ENCODE assay signal across 13 cellular contexts in genomic region chr6:11729083-11729482, GRCh38. TPM values are rescaled to one million over a fixed set of nuclear protein-coding genes. Genes with fewer than 3 reads are reported as not detected.
DNase-seq lines count a peak whose midpoint lies in the region; FAIRE-seq and TF ChIP-seq lines count a peak whose summit lies in the region.
"Had no signal": no experiment of that assay in that cellular context is flagged by ENCODE, and none has a peak within 500 bp of the region (broad histone marks: within the 10 kb centered on the region; RNA-seq: fewer than 3 reads in every experiment).

No MANE protein-coding gene starts in this region.

- H3K27ac Mint-ChIP-seq in activated CD4-positive, alpha-beta T cell treated with anti-CD3 and anti-CD28 coated beads, Interleukin-2, amount 10 ng/mL, durations not matched to agents 7 days and 5 days, result peak overlapping the region; percentile 84
- peak overlapping the region; percentile 99 for H3K27ac Mint-ChIP-seq in activated naive CD8-positive, alpha-beta T cell
- H3K27ac Mint-ChIP-seq in glutamatergic neuron (ENCODE audit: unreplicated experiment), result no peak overlapping the region
- H3K27ac Mint-ChIP-seq: B cell had no signal

- H3K36me3 Mint-ChIP-seq in activated CD4-positive, alpha-beta T cell treated with anti-CD3 and anti-CD28 coated beads, Interleukin-2, amount 10 ng/mL, durations not matched to agents 7 days and 5 days (ENCODE audit: low read depth), result peaks cover 11% of the 10 kb centered on the region
- peaks cover 19% of the 10 kb centered on the region for H3K36me3 Mint-ChIP-seq in activated naive CD8-positive, alpha-beta T cell
- no peaks in the 10 kb centered on the region for H3K36me3 Mint-ChIP-seq in glutamatergic neuron (ENCODE audit: unreplicated experiment)

- H3K9me3 Mint-ChIP-seq in activated CD4-positive, alpha-beta T cell treated with anti-CD3 and anti-CD28 coated beads, Interleukin-2, amount 10 ng/mL, durations not matched to agents 7 days and 5 days, result peaks cover 6% of the 10 kb centered on the region
- H3K9me3 Mint-ChIP-seq in activated naive CD8-positive, alpha-beta T cell (ENCODE audit: low read depth), result no peaks in the 10 kb centered on the region
- H3K9me3 Mint-ChIP-seq in glutamatergic neuron (ENCODE audit: unreplicated experiment), result peaks cover 2% of the 10 kb centered on the region

- peaks cover 66% of the 10 kb centered on the region for H3K4me1 Mint-ChIP-seq in activated CD4-positive, alpha-beta T cell treated with anti-CD3 and anti-CD28 coated beads, Interleukin-2, amount 10 ng/mL, durations not matched to agents 7 days and 5 days
- peaks cover 90% of the 10 kb centered on the region for H3K4me1 Mint-ChIP-seq in activated naive CD8-positive, alpha-beta T cell (ENCODE audit: low read depth)
- H3K4me1 Mint-ChIP-seq in glutamatergic neuron (ENCODE audit: low read depth, unreplicated experiment), result no peaks in the 10 kb centered on the region

- peak; percentile 56 for FAIRE-seq in GM12892 (lab: Jason Lieb, UNC)

- no peaks in the 10 kb centered on the region for H3K27me3 Mint-ChIP-seq in activated CD4-positive, alpha-beta T cell treated with anti-CD3 and anti-CD28 coated beads, Interleukin-2, amount 10 ng/mL, durations not matched to agents 7 days and 5 days
- H3K27me3 Mint-ChIP-seq in activated naive CD8-positive, alpha-beta T cell, result no peaks in the 10 kb centered on the region
- peaks cover 2% of the 10 kb centered on the region for H3K27me3 Mint-ChIP-seq in glutamatergic neuron (ENCODE audit: unreplicated experiment)

- DNase-seq in GM12892 (ENCODE audit: insufficient read length), result no peak
- DNase-seq in activated CD4-positive, alpha-beta T cell treated with anti-CD3 and anti-CD28 coated beads, Interleukin-2, amount 10 ng/mL, durations not matched to agents 7 days and 5 days, result peak; percentile 21
- peak; percentile 60 to 65 for DNase-seq in stimulated activated CD4-positive, alpha-beta T cell treated with anti-CD3 and anti-CD28 coated beads, Interleukin-2, amount 100 ng/mL, for 24 hours
- no peak for DNase-seq in NCI-H510A treated with DMSO at 0.1 percent for 48 hours (lab: John Stamatoyannopoulos, UW)
- DNase-seq in glutamatergic neuron, result no peak
- no peak for DNase-seq in DMS79 (lab: John Stamatoyannopoulos, UW)
- DNase-seq in epidermal melanocyte (ENCODE audit: insufficient read length, low spot score), result no peak
- DNase-seq: NCI-H1436, NCI-H446 treated with DMSO at 0.1 percent for 48 hours, uterus had no signal

- TF ChIP-seq CTCF in glutamatergic neuron (IDR thresholded peaks at IDR 0.05; ENCODE audit: partially characterized antibody, unreplicated experiment), result no peak

- POLR2A ChIA-PET in activated CD4-positive, alpha-beta T cell treated with anti-CD3 and anti-CD28 coated beads, Interleukin-2, amount 10 ng/mL, durations not matched to agents 7 days and 5 days (lab: Charles Lee), result no interaction called here

- TF ChIP-seq POLR2A in GM12892 (IDR thresholded peaks at IDR 0.05; ENCODE audit: low read depth, low read length), result no peak

- CTCF ChIA-PET in activated CD4-positive, alpha-beta T cell treated with anti-CD3 and anti-CD28 coated beads, Interleukin-2, amount 10 ng/mL, durations not matched to agents 7 days and 5 days (lab: Charles Lee), result interaction anchor here (1.2 to 2.0 kb wide), 2 partner anchors 13 to 18 kb away, joined by 5 to 6 read pairs; no protein-coding TSS in a partner anchor

- H3K4me3 Mint-ChIP-seq in activated CD4-positive, alpha-beta T cell treated with anti-CD3 and anti-CD28 coated beads, Interleukin-2, amount 10 ng/mL, durations not matched to agents 7 days and 5 days, result peak overlapping the region; percentile 60
- peak overlapping the region; percentile 93 for H3K4me3 Mint-ChIP-seq in activated naive CD8-positive, alpha-beta T cell
- no peak overlapping the region for H3K4me3 Mint-ChIP-seq in glutamatergic neuron (ENCODE audit: unreplicated experiment)
- H3K4me3 Mint-ChIP-seq: B cell had no signal

RNA-seq across cellular contexts. Expression of gene ADTRP, which starts 49.5 kb away (rescaled TPM):
- 12.7 TPM for polyA plus RNA-seq in GM12892 (2012; ENCODE audit: missing spikeins)
- 1 to 10 TPM; 2.4 to 2.5 TPM for total RNA-seq in activated CD4-positive, alpha-beta T cell treated with anti-CD3 and anti-CD28 coated beads, Interleukin-2, amount 10 ng/mL, durations not matched to agents 7 days and 5 days
- not detected for total RNA-seq in glutamatergic neuron (ENCODE audit: unreplicated experiment)
- total RNA-seq: Right ventricle myocardium inferior, uterus had no signal

Comparison
In these comparisons a context has a peak if more than half of its experiments do, and no peak if none do; other contexts are left out.
1. DNase-seq: peak in activated CD4-positive, alpha-beta T cell treated with anti-CD3 and anti-CD28 coated beads, Interleukin-2, amount 10 ng/mL, durations not matched to agents 7 days and 5 days (single experiment) and stimulated activated CD4-positive, alpha-beta T cell treated with anti-CD3 and anti-CD28 coated beads, Interleukin-2, amount 100 ng/mL, for 24 hours (2 of 2); none in GM12892 (single experiment), NCI-H510A treated with DMSO at 0.1 percent for 48 hours (single experiment), glutamatergic neuron (single experiment), DMS79 (single experiment) and epidermal melanocyte (single experiment).